In the genomic region with DNA sequence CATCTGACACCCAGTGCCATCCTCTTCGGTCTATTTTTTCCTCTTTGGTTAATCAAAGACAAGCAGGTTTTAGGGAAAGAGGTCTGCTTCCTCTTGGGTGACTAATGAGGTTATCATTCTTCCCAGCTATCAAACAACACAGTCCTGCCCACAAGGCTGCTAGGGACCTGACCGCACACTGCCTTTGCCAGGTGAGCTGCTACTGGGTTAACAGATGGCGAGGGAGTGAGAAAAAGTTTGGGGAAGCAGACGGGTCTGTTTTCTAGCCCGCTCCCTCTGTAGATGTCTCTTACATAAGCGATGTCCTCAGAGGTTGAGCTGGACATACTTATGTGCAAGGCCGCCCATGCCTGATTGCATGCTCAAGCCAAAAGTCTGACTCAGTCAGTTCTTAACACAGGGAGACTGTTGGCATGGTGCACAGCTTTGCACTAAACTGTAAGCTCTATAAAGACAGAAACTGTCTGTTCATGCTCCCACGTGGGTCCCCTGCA, we compare ENCODE assay signal across 17 cellular contexts.
A peak's percentile ranks its signal among the peaks of the same experiment; 100 is the strongest.
DNase-seq lines count a peak whose midpoint lies in the region; TF ChIP-seq lines count a peak whose summit lies in the region.
"Had no signal": no experiment of that assay in that cellular context is flagged by ENCODE, and none has a peak within 500 bp of the region (broad histone marks: within the 10 kb centered on the region; RNA-seq: fewer than 3 reads in every experiment).

No MANE protein-coding gene starts in this region.

- TF ChIP-seq EP300 in sigmoid colon (IDR thresholded peaks at IDR 0.05): no peak

- H3K4me3 ChIP-seq in epithelial cell of esophagus (ENCODE audit: low read length): no peak overlapping the region
- no peak overlapping the region for H3K4me3 ChIP-seq in sigmoid colon
- H3K4me3 ChIP-seq: left ventricle myocardium inferior, tibial artery had no signal

- intact Hi-C loops in sigmoid colon (cut with DNase I): no loop called here

- H3K36me3 ChIP-seq in sigmoid colon: no peaks in the 10 kb centered on the region
- H3K36me3 ChIP-seq: left ventricle myocardium inferior, tibial artery had no signal

- peak; percentile 23 for DNase-seq in DMS53 (lab: John Stamatoyannopoulos, UW)
- DNase-seq in DMS53 treated with DMSO at 0.1 percent for 48 hours (lab: John Stamatoyannopoulos, UW; ENCODE audit: unreplicated experiment): no peak
- DNase-seq in NCI-H2107 (lab: John Stamatoyannopoulos, UW): peak; percentile 58
- peak; percentile 1 for DNase-seq in epithelial cell of esophagus (ENCODE audit: low read depth)
- peak; percentile 77 for DNase-seq in renal cortical epithelial cell (ENCODE audit: low read depth)
- no peak for DNase-seq in NCI-H526 (lab: John Stamatoyannopoulos, UW)
- DNase-seq in cerebellum (ENCODE audit: low spot score): no peak
- no peak for DNase-seq in sigmoid colon
- DNase-seq: amniotic stem cell, C1 segment of cervical spinal cord, cerebellar nuclear complex, DND-41, left ventricle myocardium inferior, NCI-H1436 treated with DMSO at 0.1 percent for 48 hours, NCI-H510A treated with DMSO at 0.1 percent for 48 hours, tibial artery had no signal

- H3K9me3 ChIP-seq in sigmoid colon: no peaks in the 10 kb centered on the region
- H3K9me3 ChIP-seq: left ventricle myocardium inferior, tibial artery had no signal

- H3K27me3 ChIP-seq in sigmoid colon: peaks cover 0 to 7% (median 0%) of the 10 kb centered on the region in 3 donors
- H3K27me3 ChIP-seq: tibial artery had no signal

- TF ChIP-seq CTCF in epithelial cell of esophagus (IDR thresholded peaks at IDR 0.05; ENCODE audit: insufficient read depth, low read depth, low read length, missing control alignments) (no peak), sigmoid colon (IDR thresholded peaks at IDR 0.05) (no peak)

- WGBS in sigmoid colon, 2 donors: 50 to 80% methylated on average over 8 of the region's 8 CpGs

- TF ChIP-seq POLR2A in sigmoid colon (IDR thresholded peaks at IDR 0.05): no peak

- no peak overlapping the region for H3K27ac ChIP-seq in sigmoid colon
- H3K27ac ChIP-seq: 22Rv1, left ventricle myocardium inferior, tibial artery had no signal

- peaks cover 0 to 9% (median 4%) of the 10 kb centered on the region in 4 donors for H3K4me1 ChIP-seq in sigmoid colon
- H3K4me1 ChIP-seq: left ventricle myocardium inferior, tibial artery had no signal

Comparison
In these comparisons a context has a peak if more than half of its experiments do, and no peak if none do; other contexts are left out.
1. DNase-seq: peak in DMS53 (single experiment), NCI-H2107 (single experiment), epithelial cell of esophagus (single experiment) and renal cortical epithelial cell (single experiment); none in DMS53 treated with DMSO at 0.1 percent for 48 hours (single experiment), NCI-H526 (0 of 2), cerebellum (single experiment) and sigmoid colon (single experiment).